In the genomic region with DNA sequence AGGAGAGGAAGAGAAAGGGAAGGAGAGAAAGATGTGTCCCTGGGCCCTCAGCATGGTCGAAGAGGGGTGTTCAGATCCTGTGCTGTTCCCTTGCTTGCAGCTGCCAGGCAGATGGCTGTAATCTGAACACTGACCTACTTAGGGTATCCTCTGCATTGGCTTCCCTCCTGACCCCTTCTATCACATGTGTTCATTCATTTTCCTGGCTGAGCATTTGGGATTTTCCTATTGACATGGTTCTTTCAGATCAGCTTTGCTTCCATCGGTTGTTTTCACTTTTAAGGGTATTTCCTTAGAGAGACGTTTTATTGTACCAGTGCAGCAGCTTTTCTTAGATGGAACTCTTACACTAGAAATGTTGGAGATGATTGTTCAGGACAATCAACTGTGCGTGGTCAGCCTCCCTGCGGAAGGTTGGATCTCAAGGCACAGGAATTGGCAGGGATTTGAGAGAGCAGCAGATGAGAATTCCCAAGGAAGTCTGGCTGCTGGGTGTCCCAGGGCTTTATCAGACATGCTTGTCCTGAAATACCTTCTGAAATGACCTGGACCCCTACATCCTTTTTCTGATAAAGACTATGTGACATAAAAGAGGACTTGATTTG, we compare ENCODE assay signal across 1 cellular context.
TF ChIP-seq lines count a peak whose summit lies in the region.

No MANE protein-coding gene starts in this region.

TF ChIP-seq in IMR-90, 13 proteins besides CTCF, POLR2A, EP300 and RAD21 (continued from another document):
- TF ChIP-seq BHLHE40 (IDR thresholded peaks at IDR 0.05; ENCODE audit: low read depth, low read length) = no peak
- no peak for TF ChIP-seq SMC3 (IDR thresholded peaks at IDR 0.05; ENCODE audit: low read depth, low read length)
- no peak for TF ChIP-seq MAFK (IDR thresholded peaks at IDR 0.05; ENCODE audit: low read depth, low read length)
- no peak for TF ChIP-seq CEBPB (IDR thresholded peaks at IDR 0.05; ENCODE audit: low read depth, low read length)
- TF ChIP-seq MAZ (IDR thresholded peaks at IDR 0.05; ENCODE audit: borderline replicate concordance, low read depth, low read length) = no peak
- TF ChIP-seq, protein P1, sequence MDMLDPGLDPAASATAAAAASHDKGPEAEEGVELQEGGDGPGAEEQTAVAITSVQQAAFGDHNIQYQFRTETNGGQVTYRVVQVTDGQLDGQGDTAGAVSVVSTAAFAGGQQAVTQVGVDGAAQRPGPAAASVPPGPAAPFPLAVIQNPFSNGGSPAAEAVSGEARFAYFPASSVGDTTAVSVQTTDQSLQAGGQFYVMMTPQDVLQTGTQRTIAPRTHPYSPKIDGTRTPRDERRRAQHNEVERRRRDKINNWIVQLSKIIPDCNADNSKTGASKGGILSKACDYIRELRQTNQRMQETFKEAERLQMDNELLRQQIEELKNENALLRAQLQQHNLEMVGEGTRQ (IDR thresholded peaks at IDR 0.05; ENCODE audit: low read depth, low read length) = no peak
- TF ChIP-seq FOS (IDR thresholded peaks at IDR 0.05; ENCODE audit: low read depth, low read length) = no peak
- TF ChIP-seq, protein P2, sequence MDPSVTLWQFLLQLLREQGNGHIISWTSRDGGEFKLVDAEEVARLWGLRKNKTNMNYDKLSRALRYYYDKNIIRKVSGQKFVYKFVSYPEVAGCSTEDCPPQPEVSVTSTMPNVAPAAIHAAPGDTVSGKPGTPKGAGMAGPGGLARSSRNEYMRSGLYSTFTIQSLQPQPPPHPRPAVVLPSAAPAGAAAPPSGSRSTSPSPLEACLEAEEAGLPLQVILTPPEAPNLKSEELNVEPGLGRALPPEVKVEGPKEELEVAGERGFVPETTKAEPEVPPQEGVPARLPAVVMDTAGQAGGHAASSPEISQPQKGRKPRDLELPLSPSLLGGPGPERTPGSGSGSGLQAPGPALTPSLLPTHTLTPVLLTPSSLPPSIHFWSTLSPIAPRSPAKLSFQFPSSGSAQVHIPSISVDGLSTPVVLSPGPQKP (IDR thresholded peaks at IDR 0.05; ENCODE audit: borderline replicate concordance, low read depth, low read length) = no peak
